18 cellular contexts compared by ENCODE assay signal in the genomic region with DNA sequence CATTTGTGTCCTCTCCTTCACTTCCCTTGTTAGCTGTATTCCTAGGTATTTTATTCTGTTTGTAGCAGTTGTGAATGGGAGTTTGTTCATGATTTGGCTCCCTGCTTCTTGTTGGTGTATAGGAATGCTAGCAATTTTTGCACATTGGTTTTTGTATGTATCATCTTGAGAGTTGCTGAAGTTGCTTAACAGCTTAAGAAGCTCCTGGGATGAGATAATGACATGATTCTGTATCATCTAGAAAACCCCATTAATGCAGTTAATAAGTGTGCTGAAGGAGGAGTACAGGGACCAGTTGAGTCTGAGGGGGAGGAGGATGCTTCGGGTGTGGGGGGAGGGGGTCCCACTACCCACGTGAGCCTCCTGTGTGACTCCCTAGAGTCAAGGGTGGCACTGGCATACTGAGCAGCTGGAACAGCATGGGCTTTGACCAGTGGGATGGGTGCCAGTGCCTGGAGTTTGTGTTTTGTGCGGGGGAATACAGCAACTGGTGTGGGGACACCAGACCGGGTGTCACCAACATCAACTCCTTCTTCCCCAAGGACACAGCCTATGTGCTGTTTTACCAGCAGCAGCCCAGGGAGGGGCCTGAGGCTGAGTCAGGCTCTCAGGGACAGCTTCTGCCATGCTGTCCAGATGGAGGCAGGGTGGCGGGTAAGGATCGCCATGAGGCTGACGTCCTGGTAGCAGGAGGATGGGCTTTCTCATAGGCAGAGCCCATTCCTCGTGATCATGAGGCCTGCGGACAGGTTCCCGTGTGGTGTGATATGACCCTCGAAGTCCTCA. TPM values are rescaled to one million over a fixed set of nuclear protein-coding genes. Genes with fewer than 3 reads are reported as not detected.
DNase-seq lines count a peak whose midpoint lies in the region; ATAC-seq and TF ChIP-seq lines count a peak whose summit lies in the region.
"Had no signal": no experiment of that assay in that cellular context is flagged by ENCODE, and none has a peak within 500 bp of the region (broad histone marks: within the 10 kb centered on the region; RNA-seq: fewer than 3 reads in every experiment).

No MANE protein-coding gene starts in this region.

- in situ Hi-C loops in G401 (cut with HindIII; ENCODE audit: low sequenced_read_pairs): no loop called here

- no peak overlapping the region for H3K4me3 ChIP-seq in neutrophil (ENCODE audit: low read depth in 1 of 2, low read length in 1 of 2)
- H3K4me3 ChIP-seq: gastrocnemius medialis had no signal

- TF ChIP-seq POLR2A in GM18505 (IDR thresholded peaks at IDR 0.05; ENCODE audit: borderline replicate concordance, extremely low read depth, insufficient read depth, insufficient read length): no peak

- POLR2A ChIA-PET in WTC11 (lab: Charles Lee): no interaction called here

- ATAC-seq in WTC11 (no peak), GM18505 (IDR thresholded peaks at IDR 0.05; ENCODE audit: unreplicated experiment) (no peak)
- ATAC-seq: gastrocnemius medialis; HCT116; stimulated activated naive CD8-positive, alpha-beta T cell treated with anti-CD3 and anti-CD28 coated beads, Interleukin-15, amount 100 ng/mL, for 72 hours had no signal

- H3K27me3 ChIP-seq in neutrophil: no peaks in the 10 kb centered on the region
- H3K27me3 ChIP-seq: gastrocnemius medialis had no signal

- peaks cover 67% of the 10 kb centered on the region for H3K36me3 ChIP-seq in neutrophil

- H3K9me3 ChIP-seq in neutrophil: no peaks in the 10 kb centered on the region
- H3K9me3 ChIP-seq: gastrocnemius medialis had no signal

- H3K27ac Mint-ChIP-seq in WTC11: no peak overlapping the region
- H3K27ac Mint-ChIP-seq: immature natural killer cell; stimulated activated naive CD8-positive, alpha-beta T cell treated with anti-CD3 and anti-CD28 coated beads, Interleukin-15, amount 100 ng/mL, for 72 hours had no signal

- no peaks in the 10 kb centered on the region for H3K4me1 Mint-ChIP-seq in WTC11
- H3K4me1 Mint-ChIP-seq: immature natural killer cell had no signal

- H3K4me3 Mint-ChIP-seq in WTC11: no peak overlapping the region
- H3K4me3 Mint-ChIP-seq: IgD-negative memory B cell; immature natural killer cell; stimulated activated naive CD8-positive, alpha-beta T cell treated with anti-CD3 and anti-CD28 coated beads, Interleukin-15, amount 100 ng/mL, for 72 hours had no signal

- no peak for TF ChIP-seq CTCF in WTC11 (IDR thresholded peaks at IDR 0.05)
- no peak for TF ChIP-seq CTCF in neutrophil (IDR thresholded peaks at IDR 0.05)

- no peaks in the 10 kb centered on the region for H3K27me3 Mint-ChIP-seq in WTC11 (ENCODE audit: low read depth)
- H3K27me3 Mint-ChIP-seq: IgD-negative memory B cell; stimulated activated naive CD8-positive, alpha-beta T cell treated with anti-CD3 and anti-CD28 coated beads, Interleukin-15, amount 100 ng/mL, for 72 hours had no signal

- peaks cover 17% of the 10 kb centered on the region for H3K36me3 Mint-ChIP-seq in WTC11

- no peaks in the 10 kb centered on the region for H3K4me1 ChIP-seq in neutrophil (ENCODE audit: control insufficient read depth in 1 of 2, insufficient read depth in 1 of 2, low read depth in 1 of 2, low read length in 1 of 2)

- CTCF ChIA-PET in WTC11 (lab: Charles Lee): no interaction called here

- H3K27ac ChIP-seq in neutrophil: peak overlapping the region; percentile 40
- H3K27ac ChIP-seq: gastrocnemius medialis had no signal

- H3K9me3 Mint-ChIP-seq in WTC11: no peaks in the 10 kb centered on the region
- H3K9me3 Mint-ChIP-seq: IgD-negative memory B cell; immature natural killer cell; stimulated activated naive CD8-positive, alpha-beta T cell treated with anti-CD3 and anti-CD28 coated beads, Interleukin-15, amount 100 ng/mL, for 72 hours had no signal

- DNase-seq in EH (ENCODE audit: low read depth) (peak; percentile 61), WTC11 (ENCODE audit: low spot score) (peak; percentile 3), fibroblast of peridontal ligament (ENCODE audit: extremely low read depth) (peak; percentile 40), OCI-M2 (lab: John Stamatoyannopoulos, UW; ENCODE audit: unreplicated experiment) (no peak), G401 (ENCODE audit: low spot score) (no peak), LoVo (ENCODE audit: low spot score) (no peak)
- DNase-seq: activated CD4-positive, alpha-beta T cell treated with anti-CD3 and anti-CD28 coated beads, Interleukin-2, amount 50 U/mL, for 48 hours; effector CD4-positive, alpha-beta T cell; gastrocnemius medialis; immature natural killer cell; NCI-H1105; NK-92 treated with Interleukin-12 subunit alpha and Interleukin-12 subunit beta, amount 100 ng/mL, for 24 hours; stimulated activated naive CD8-positive, alpha-beta T cell treated with anti-CD3 and anti-CD28 coated beads, Interleukin-15, amount 100 ng/mL, for 72 hours; T1000 had no signal

TF ChIP-seq in WTC11, 78 proteins besides CTCF, POLR2A, EP300 and RAD21:
- TF ChIP-seq ATF2 (CRISPR knock-in tag; IDR thresholded peaks at IDR 0.05; ENCODE audit: borderline replicate concordance, low read depth): no peak
- TF ChIP-seq EMX1 (CRISPR knock-in tag; IDR thresholded peaks at IDR 0.05): no peak
- no peak for TF ChIP-seq RELA (CRISPR knock-in tag; IDR thresholded peaks at IDR 0.05; ENCODE audit: borderline replicate concordance)
- TF ChIP-seq, protein P1, sequence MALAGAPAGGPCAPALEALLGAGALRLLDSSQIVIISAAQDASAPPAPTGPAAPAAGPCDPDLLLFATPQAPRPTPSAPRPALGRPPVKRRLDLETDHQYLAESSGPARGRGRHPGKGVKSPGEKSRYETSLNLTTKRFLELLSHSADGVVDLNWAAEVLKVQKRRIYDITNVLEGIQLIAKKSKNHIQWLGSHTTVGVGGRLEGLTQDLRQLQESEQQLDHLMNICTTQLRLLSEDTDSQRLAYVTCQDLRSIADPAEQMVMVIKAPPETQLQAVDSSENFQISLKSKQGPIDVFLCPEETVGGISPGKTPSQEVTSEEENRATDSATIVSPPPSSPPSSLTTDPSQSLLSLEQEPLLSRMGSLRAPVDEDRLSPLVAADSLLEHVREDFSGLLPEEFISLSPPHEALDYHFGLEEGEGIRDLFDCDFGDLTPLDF (CRISPR knock-in tag; IDR thresholded peaks at IDR 0.05): no peak
- no peak for TF ChIP-seq TEAD1 (CRISPR knock-in tag; IDR thresholded peaks at IDR 0.05)
- TF ChIP-seq NR2C2 (CRISPR knock-in tag; IDR thresholded peaks at IDR 0.05): no peak
- no peak for TF ChIP-seq CBFB (CRISPR knock-in tag; IDR thresholded peaks at IDR 0.05; ENCODE audit: low read depth)
- TF ChIP-seq ZMAT4 (CRISPR knock-in tag; IDR thresholded peaks at IDR 0.05): no peak

RNA-seq across cellular contexts. Expression of gene USP35, which starts 24.1 kb away (rescaled TPM):
- 9.1 to 10.6 TPM (median 9.6 TPM) in 3 replicates for total RNA-seq in WTC11 (2021)
- total RNA-seq in G401 (2014; rRNA removed; shearing (Covaris generic)): 7.5 and 12.7 TPM in 2 replicates

RNA-seq across cellular contexts. Expression of gene KCTD21, which starts 24.4 kb away (rescaled TPM):
- 2.8 to 4.0 TPM (median 3.1 TPM) in 3 replicates for total RNA-seq in WTC11 (2021)
- 3.1 and 4.3 TPM in 2 replicates for total RNA-seq in G401 (2014; rRNA removed; shearing (Covaris generic))

Comparison
In these comparisons a context has a peak if more than half of its experiments do, and no peak if none do; other contexts are left out.
1. DNase-seq: peak in EH (single experiment), WTC11 (single experiment) and fibroblast of peridontal ligament (single experiment); none in OCI-M2 (single experiment), G401 (single experiment) and LoVo (single experiment).